In the genomic region with DNA sequence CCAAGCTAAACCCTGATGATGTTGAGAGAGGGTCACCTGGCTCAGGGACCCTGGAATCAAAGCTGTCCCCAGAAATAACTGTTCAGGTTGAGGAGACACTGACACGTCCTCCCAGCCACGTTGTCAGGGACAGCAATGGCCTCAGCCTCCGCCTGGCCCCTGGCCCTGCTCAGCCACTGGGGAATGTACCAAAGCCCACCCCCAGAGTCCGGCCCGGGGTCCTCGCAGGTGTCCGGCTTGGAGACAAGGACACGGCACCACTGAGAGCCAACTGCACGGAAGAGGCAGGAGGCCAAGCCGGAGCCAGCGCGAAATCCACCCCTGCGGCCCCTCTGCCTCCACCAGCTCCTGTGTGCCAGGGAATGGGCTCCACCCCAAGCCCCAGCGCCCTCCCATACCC, we compare ENCODE assay signal across 29 cellular contexts. TPM values are rescaled to one million over a fixed set of nuclear protein-coding genes. Genes with fewer than 3 reads are reported as not detected.
DNase-seq lines count a peak whose midpoint lies in the region; TF ChIP-seq lines count a peak whose summit lies in the region.
"Had no signal": no experiment of that assay in that cellular context is flagged by ENCODE, and none has a peak within 500 bp of the region (broad histone marks: within the 10 kb centered on the region; RNA-seq: fewer than 3 reads in every experiment).

No MANE protein-coding gene starts in this region.

- H2AFZ ChIP-seq in neuronal stem cell (ENCODE audit: low read length) = no peak overlapping the region

- H4K8ac ChIP-seq in neuronal stem cell (ENCODE audit: low read depth, low read length) = no peak overlapping the region

- peaks cover 4 to 7% of the 10 kb centered on the region in 2 donors for H3K4me1 ChIP-seq in neuronal stem cell (ENCODE audit: control insufficient read depth in 2 of 2, insufficient read depth in 1 of 2, low read depth in 1 of 2, low read length in 2 of 2)
- H3K4me1 ChIP-seq in CD4-positive, alpha-beta memory T cell (ENCODE audit: insufficient read depth, low read length) = peaks cover 3% of the 10 kb centered on the region
- H3K4me1 ChIP-seq: BE2C, Caco-2 had no signal

- H3K79me1 ChIP-seq in neuronal stem cell (ENCODE audit: low read depth, low read length) = no peaks in the 10 kb centered on the region

- intact Hi-C loops in CD4-positive, alpha-beta memory T cell (cut with micrococcal nuclease) = no loop called here

- H3K4me1 Mint-ChIP-seq in neural crest cell = peaks cover 16% of the 10 kb centered on the region
- H3K4me1 Mint-ChIP-seq in CD4-positive, alpha-beta memory T cell = peaks cover 2 to 9% (median 3%) of the 10 kb centered on the region in 4 donors
- H3K4me1 Mint-ChIP-seq: B cell had no signal

- H3K4me3 Mint-ChIP-seq in neural crest cell = no peak overlapping the region
- H3K4me3 Mint-ChIP-seq in CD4-positive, alpha-beta memory T cell = no peak overlapping the region
- H3K4me3 Mint-ChIP-seq: B cell; CD14-positive monocyte; CD4-positive, alpha-beta T cell; CD4-positive, CD25-positive, alpha-beta regulatory T cell; CD8-positive, alpha-beta memory T cell; CD8-positive, alpha-beta T cell had no signal

- H3K9me3 Mint-ChIP-seq in neural crest cell = no peaks in the 10 kb centered on the region
- H3K9me3 Mint-ChIP-seq in CD4-positive, alpha-beta memory T cell = no peaks in the 10 kb centered on the region
- H3K9me3 Mint-ChIP-seq: CD4-positive, alpha-beta T cell; CD4-positive, CD25-positive, alpha-beta regulatory T cell; CD8-positive, alpha-beta memory T cell; CD8-positive, alpha-beta T cell had no signal

- DNase-seq in neural crest cell (ENCODE audit: low read depth, low spot score) (no peak), neuronal stem cell (ENCODE audit: low spot score) (no peak), SHP77 (lab: John Stamatoyannopoulos, UW) (no peak)
- DNase-seq in CD4-positive, alpha-beta memory T cell = no peak
- DNase-seq: 8988T; ACHN; AML-193; BE2C; Caco-2; Calu3; CD4-positive, alpha-beta T cell; CD4-positive, CD25-positive, alpha-beta regulatory T cell; CD8-positive, alpha-beta memory T cell; COR-L47; DMS 273 treated with DMSO at 0.1 percent for 48 hours; DMS153; DMS53; DMS79; DMS79 treated with DMSO at 0.1 percent for 48 hours; DND-41; EL had no signal

- no peaks in the 10 kb centered on the region for H3K36me3 Mint-ChIP-seq in neural crest cell (ENCODE audit: low read depth)
- H3K36me3 Mint-ChIP-seq in CD4-positive, alpha-beta memory T cell = no peaks in the 10 kb centered on the region
- H3K36me3 Mint-ChIP-seq: CD4-positive, CD25-positive, alpha-beta regulatory T cell; CD8-positive, alpha-beta T cell had no signal

- H3K9ac ChIP-seq in neuronal stem cell (ENCODE audit: low read depth, low read length, poor library complexity) = no peak overlapping the region
- H3K9ac ChIP-seq: BLaER1; BLaER1 treated with 17β-estradiol and CSF1 and Interleukin-3, amounts not matched to agents 10 nM and 100 nM had no signal

- H3K27me3 Mint-ChIP-seq in neural crest cell (ENCODE audit: low read depth) = no peaks in the 10 kb centered on the region
- H3K27me3 Mint-ChIP-seq in CD4-positive, alpha-beta memory T cell = no peaks in the 10 kb centered on the region
- H3K27me3 Mint-ChIP-seq: CD4-positive, alpha-beta T cell; CD4-positive, CD25-positive, alpha-beta regulatory T cell; CD8-positive, alpha-beta memory T cell had no signal

- CTCF ChIA-PET in CD4-positive, alpha-beta memory T cell (lab: Charles Lee; ENCODE audit: partially characterized antibody) = no interaction called here

- peak overlapping the region; percentile 94 for H3K27ac Mint-ChIP-seq in neural crest cell (ENCODE audit: unreplicated experiment)
- no peak overlapping the region for H3K27ac Mint-ChIP-seq in CD4-positive, alpha-beta memory T cell
- H3K27ac Mint-ChIP-seq: B cell; CD14-positive monocyte; CD4-positive, alpha-beta T cell; CD4-positive, CD25-positive, alpha-beta regulatory T cell; CD8-positive, alpha-beta T cell had no signal

- POLR2A ChIA-PET in CD4-positive, alpha-beta memory T cell (lab: Charles Lee; ENCODE audit: partially characterized antibody) = no interaction called here

- no peak overlapping the region for H3K18ac ChIP-seq in neuronal stem cell (ENCODE audit: low read length)

- peak overlapping the region; percentile 3 for H2AK5ac ChIP-seq in neuronal stem cell (ENCODE audit: low read depth, low read length)

- H2BK5ac ChIP-seq in neuronal stem cell (ENCODE audit: low read length) = no peak overlapping the region

- H3K23ac ChIP-seq in neuronal stem cell (ENCODE audit: low read depth, low read length, poor library complexity) = peak overlapping the region; percentile 2

- H3K27ac ChIP-seq in neuronal stem cell (replicated peaks; ENCODE audit: low read length) = no peak overlapping the region
- H3K27ac ChIP-seq in CD4-positive, alpha-beta memory T cell (ENCODE audit: low read depth, low read length) = no peak overlapping the region
- H3K27ac ChIP-seq: 22Rv1; A549; BLaER1; BLaER1 treated with 17β-estradiol and CSF1 and Interleukin-3, amounts not matched to agents 10 nM and 100 nM; C4-2B had no signal

- peak overlapping the region; percentile 13 for H3K14ac ChIP-seq in neuronal stem cell (ENCODE audit: low read length)

- no peaks in the 10 kb centered on the region for H3K27me3 ChIP-seq in neuronal stem cell (ENCODE audit: control insufficient read depth in 3 of 3, insufficient read depth in 3 of 3, low read depth in 1 of 3, low read length in 3 of 3)
- no peaks in the 10 kb centered on the region for H3K27me3 ChIP-seq in CD4-positive, alpha-beta memory T cell (ENCODE audit: insufficient read depth, low read length)
- H3K27me3 ChIP-seq: BE2C, BLaER1 had no signal

- no peak overlapping the region for H3K4me3 ChIP-seq in neuronal stem cell (ENCODE audit: low read length in 2 of 2)
- H3K4me3 ChIP-seq in CD4-positive, alpha-beta memory T cell (ENCODE audit: low read length in 2 of 2) = no peak overlapping the region
- H3K4me3 ChIP-seq: A549; BLaER1; BLaER1 treated with 17β-estradiol and CSF1 and Interleukin-3, amounts not matched to agents 10 nM and 100 nM had no signal

- no peak overlapping the region for H2BK120ac ChIP-seq in neuronal stem cell (ENCODE audit: low read depth, low read length)

- no peaks in the 10 kb centered on the region for H3K9me3 ChIP-seq in neuronal stem cell (replicated peaks in 1 of 2; ENCODE audit: control insufficient read depth in 2 of 2, insufficient read depth in 1 of 2, low read depth in 1 of 2, low read length in 2 of 2)
- H3K9me3 ChIP-seq in CD4-positive, alpha-beta memory T cell (ENCODE audit: control insufficient read depth in 1 of 2, low read length in 2 of 2) = no peaks in the 10 kb centered on the region
- H3K9me3 ChIP-seq: A549; BE2C; BLaER1; BLaER1 treated with 17β-estradiol and CSF1 and Interleukin-3, amounts not matched to agents 10 nM and 100 nM; Caco-2 had no signal

- no peak overlapping the region for H2BK15ac ChIP-seq in neuronal stem cell (ENCODE audit: low read length)

- no peak overlapping the region for H2BK12ac ChIP-seq in neuronal stem cell (ENCODE audit: low read length)

- WGBS in neuronal stem cell (ENCODE audit: extremely low coverage in 2 of 2, insufficient read length in 2 of 2, insufficient replicate concordance in 1 of 2), 2 donors = no CpG with 5 or more reads among the region's 14 CpGs

- H4K91ac ChIP-seq in neuronal stem cell (ENCODE audit: low read depth, low read length, poor library complexity) = no peak overlapping the region

- no peaks in the 10 kb centered on the region for H3K36me3 ChIP-seq in neuronal stem cell (replicated peaks in 1 of 2; ENCODE audit: control insufficient read depth in 2 of 2, insufficient read depth in 2 of 2, low read length in 2 of 2)
- no peaks in the 10 kb centered on the region for H3K36me3 ChIP-seq in CD4-positive, alpha-beta memory T cell (ENCODE audit: insufficient read depth, low read length)
- H3K36me3 ChIP-seq: BE2C; BLaER1; BLaER1 treated with 17β-estradiol and CSF1 and Interleukin-3, amounts not matched to agents 10 nM and 100 nM had no signal

- no peak overlapping the region for H3K4ac ChIP-seq in neuronal stem cell (ENCODE audit: low read length)

- TF ChIP-seq CTCF in neural crest cell (conservative IDR thresholded peaks at IDR 0.05) = no peak

- no peak overlapping the region for H3K4me2 ChIP-seq in neuronal stem cell (ENCODE audit: insufficient read depth, low read length, poor library complexity, severe bottlenecking)
- H3K4me2 ChIP-seq: A549; BLaER1; BLaER1 treated with 17β-estradiol and CSF1 and Interleukin-3, amounts not matched to agents 10 nM and 100 nM had no signal

RNA-seq across cellular contexts. Expression of a gene that starts 47.7 kb away (rescaled TPM):
- total RNA-seq in neural crest cell = 19.6 and 21.9 TPM in 2 replicates
- 20.6 TPM for polyA plus RNA-seq in neuronal stem cell (2013, experiment 1 of 2)
- polyA plus RNA-seq in neuronal stem cell (2013, experiment 2 of 2) = 21.2 TPM
- total RNA-seq in CD4-positive, alpha-beta memory T cell = 10 to 100 TPM; 12.8 to 14.7 TPM
- 1 to 10 TPM; 7.5 to 8.5 TPM for polyA plus RNA-seq in CD4-positive, alpha-beta memory T cell
